Comparison of ENCODE assay signal across 8 cellular contexts in the genomic region with DNA sequence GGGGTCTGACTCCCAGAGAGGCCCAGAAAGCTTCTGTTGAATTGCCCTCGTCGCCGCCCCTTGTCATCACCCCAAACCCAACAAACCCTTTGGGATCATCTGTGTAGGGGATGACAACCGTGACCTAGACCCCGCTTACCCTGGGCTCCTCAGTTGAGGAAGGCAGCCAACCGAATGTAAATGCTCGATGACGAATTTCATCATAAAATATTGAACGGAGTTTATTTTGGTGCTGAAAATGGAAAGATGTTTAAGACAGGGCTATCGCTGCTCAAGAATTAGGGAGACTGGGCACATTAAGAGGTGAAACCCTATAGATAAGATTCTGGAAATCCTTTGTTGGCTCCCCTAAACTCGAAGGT. TPM values are rescaled to one million over a fixed set of nuclear protein-coding genes. Genes with fewer than 3 reads are reported as not detected.
DNase-seq lines count a peak whose midpoint lies in the region; ATAC-seq and TF ChIP-seq lines count a peak whose summit lies in the region.

No MANE protein-coding gene starts in this region.

- H3K27me3 ChIP-seq in body of pancreas (no peaks in the 10 kb centered on the region), lower lobe of right lung (ENCODE audit: low read depth) (no peaks in the 10 kb centered on the region), upper lobe of left lung (no peaks in the 10 kb centered on the region)

- H3K36me3 ChIP-seq in body of pancreas (replicated peaks in 1 of 2; ENCODE audit: insufficient read depth in 1 of 2, low read depth in 2 of 2) (peaks cover 0 to 2% of the 10 kb centered on the region in 2 donors), lower lobe of right lung (peaks cover 25% of the 10 kb centered on the region), upper lobe of left lung (peaks cover 0 to 26% (median 0%) of the 10 kb centered on the region in 4 donors)

- no peaks in the 10 kb centered on the region for H3K9me3 Mint-ChIP-seq in activated CD4-positive, alpha-beta T cell treated with anti-CD3 and anti-CD28 coated beads, Interleukin-2, amount 10 ng/mL, durations not matched to agents 24 days and 14 days

- WGBS in body of pancreas, 2 donors: 0 to 1% methylated on average over 11 of the region's 11 CpGs
- WGBS in upper lobe of left lung, 2 donors: 1% methylated on average over 5 to 11 of the region's 11 CpGs

- H3K4me3 Mint-ChIP-seq in activated CD4-positive, alpha-beta T cell treated with anti-CD3 and anti-CD28 coated beads, Interleukin-2, amount 10 ng/mL, durations not matched to agents 24 days and 14 days: peak overlapping the region; percentile 95

- no peaks in the 10 kb centered on the region for H3K9me3 ChIP-seq in body of pancreas
- no peaks in the 10 kb centered on the region for H3K9me3 ChIP-seq in lower lobe of right lung
- H3K9me3 ChIP-seq in upper lobe of left lung: no peaks in the 10 kb centered on the region

- H3K4me1 ChIP-seq in body of pancreas (peaks cover 15% of the 10 kb centered on the region), lower lobe of right lung (peaks cover 20% of the 10 kb centered on the region), upper lobe of left lung (peaks cover 11 to 20% (median 17%) of the 10 kb centered on the region in 4 donors)

- H3K36me3 Mint-ChIP-seq in activated CD4-positive, alpha-beta T cell treated with anti-CD3 and anti-CD28 coated beads, Interleukin-2, amount 10 ng/mL, durations not matched to agents 24 days and 14 days (ENCODE audit: low read depth): peaks cover 10% of the 10 kb centered on the region

- peaks cover 17% of the 10 kb centered on the region for H3K4me1 Mint-ChIP-seq in activated CD4-positive, alpha-beta T cell treated with anti-CD3 and anti-CD28 coated beads, Interleukin-2, amount 10 ng/mL, durations not matched to agents 24 days and 14 days

- TF ChIP-seq CTCF in body of pancreas (IDR thresholded peaks at IDR 0.05): no peak
- no peak for TF ChIP-seq CTCF in lower lobe of right lung (IDR thresholded peaks at IDR 0.05)
- TF ChIP-seq CTCF in upper lobe of left lung (IDR thresholded peaks at IDR 0.05): no peak

- no peak for TF ChIP-seq EP300 in upper lobe of left lung (IDR thresholded peaks at IDR 0.05)

- H3K27ac ChIP-seq in body of pancreas: peak overlapping the region; percentile 85 to 94 (median 91)
- H3K27ac ChIP-seq in lower lobe of right lung: peak overlapping the region; percentile 95
- peak overlapping the region; percentile 94 to 97 (median 96) for H3K27ac ChIP-seq in upper lobe of left lung

- ATAC-seq in HG03342 (IDR thresholded peaks at IDR 0.05; ENCODE audit: unreplicated experiment): peak; percentile 17
- no peak for ATAC-seq in body of pancreas
- ATAC-seq in lower lobe of right lung: peak; percentile 6 to 23
- ATAC-seq in upper lobe of left lung (ENCODE audit: low FRiP score in 2 of 2): peak in 1 of 2 donors; percentile 37

- intact Hi-C loops in activated CD4-positive, alpha-beta T cell treated with anti-CD3 and anti-CD28 coated beads, Interleukin-2, amount 10 ng/mL, durations not matched to agents 24 days and 14 days (cut with micrococcal nuclease): loop anchor here (1.0 kb wide), 2 partner anchors 39 to 98 kb away; a partner anchor contains a TSS
- intact Hi-C loops in body of pancreas (cut with DNase I): no loop called here
- intact Hi-C loops in lower lobe of right lung (cut with DNase I): no loop called here

- H3K4me3 ChIP-seq in body of pancreas (peak overlapping the region; percentile 75 to 94), lower lobe of right lung (peak overlapping the region; percentile 89), upper lobe of left lung (peak overlapping the region; percentile 74 to 92 (median 90))

- no peak for DNase-seq in activated CD4-positive, alpha-beta T cell treated with anti-CD3 and anti-CD28 coated beads, Interleukin-2, amount 10 ng/mL, durations not matched to agents 24 days and 14 days
- no peak for DNase-seq in activated CD4-positive, alpha-beta T cell treated with anti-CD3 and anti-CD28 coated beads, Interleukin-2, amount 50 U/mL, for 4 hours
- DNase-seq in body of pancreas: no peak
- DNase-seq in lower lobe of right lung: no peak
- no peak for DNase-seq in upper lobe of left lung
- no peak for DNase-seq in occipital lobe (lab: John Stamatoyannopoulos, UW)
- no peak for DNase-seq in OCI-M2 (lab: John Stamatoyannopoulos, UW; ENCODE audit: unreplicated experiment)

- H3K27ac Mint-ChIP-seq in activated CD4-positive, alpha-beta T cell treated with anti-CD3 and anti-CD28 coated beads, Interleukin-2, amount 10 ng/mL, durations not matched to agents 24 days and 14 days: peak overlapping the region; percentile 94

- TF ChIP-seq POLR2A in body of pancreas (IDR thresholded peaks at IDR 0.05) (no peak), upper lobe of left lung (IDR thresholded peaks at IDR 0.05) (no peak)

- H3K27me3 Mint-ChIP-seq in activated CD4-positive, alpha-beta T cell treated with anti-CD3 and anti-CD28 coated beads, Interleukin-2, amount 10 ng/mL, durations not matched to agents 24 days and 14 days: peaks cover 4% of the 10 kb centered on the region

RNA-seq across cellular contexts. Expression of a gene that starts 0.5 kb away (rescaled TPM):
- total RNA-seq in activated CD4-positive, alpha-beta T cell treated with anti-CD3 and anti-CD28 coated beads, Interleukin-2, amount 10 ng/mL, durations not matched to agents 24 days and 14 days: 38.7 and 40.5 TPM in 2 replicates
- 10 to 100 TPM; 31.9 to 74.5 TPM for total RNA-seq in body of pancreas
- 58.1 TPM for total RNA-seq in lower lobe of right lung
- 100 to 1,000 TPM in 1 of 6 donors, 10 to 100 TPM in 5; 18.9 to 106 (median 51.7) TPM for total RNA-seq in upper lobe of left lung
- 144 TPM for total RNA-seq in occipital lobe

RNA-seq across cellular contexts. Expression of a gene that starts 44.2 kb away (rescaled TPM):
- total RNA-seq in activated CD4-positive, alpha-beta T cell treated with anti-CD3 and anti-CD28 coated beads, Interleukin-2, amount 10 ng/mL, durations not matched to agents 24 days and 14 days: 474 and 479 TPM in 2 replicates
- total RNA-seq in body of pancreas (10 to 100 TPM; 59.7 to 77.0 TPM), lower lobe of right lung (132 TPM), upper lobe of left lung (100 to 1,000 TPM in 4 of 6 donors, 10 to 100 TPM in 2; 49.2 to 164 (median 153) TPM), occipital lobe (42.9 TPM)

RNA-seq across cellular contexts. Expression of a gene that starts 48.4 kb away (rescaled TPM):
- total RNA-seq in activated CD4-positive, alpha-beta T cell treated with anti-CD3 and anti-CD28 coated beads, Interleukin-2, amount 10 ng/mL, durations not matched to agents 24 days and 14 days: 0.12 TPM in 1 of 2 replicates, not detected in the other
- 1 to 10 TPM in 1 of 2 donors, not detected in 1; 1.0 TPM for total RNA-seq in body of pancreas
- total RNA-seq in lower lobe of right lung: 2.1 TPM
- 1 to 10 TPM; 1.0 to 6.2 (median 2.3) TPM for total RNA-seq in upper lobe of left lung
- 99.4 TPM for total RNA-seq in occipital lobe

Comparison
In these comparisons a context has a peak if more than half of its experiments do, and no peak if none do; other contexts are left out.
1. RNA of a gene that starts 48.4 kb away (total RNA-seq): 99.4 TPM in occipital lobe (single experiment); 1.0 to 6.2 TPM in upper lobe of left lung, 2.1 TPM in lower lobe of right lung (single experiment), 1.0 TPM in body of pancreas and 0.12 TPM in activated CD4-positive, alpha-beta T cell treated with anti-CD3 and anti-CD28 coated beads, Interleukin-2, amount 10 ng/mL, durations not matched to agents 24 days and 14 days; every median in the first group is over 10 times any median in the second.
2. Peak in every context shown above with its lines, with median percentiles within 50 percentile points of each other: H3K27ac ChIP-seq and H3K4me3 ChIP-seq.